Comparison of ENCODE assay signal across 1 cellular context in the genomic region with DNA sequence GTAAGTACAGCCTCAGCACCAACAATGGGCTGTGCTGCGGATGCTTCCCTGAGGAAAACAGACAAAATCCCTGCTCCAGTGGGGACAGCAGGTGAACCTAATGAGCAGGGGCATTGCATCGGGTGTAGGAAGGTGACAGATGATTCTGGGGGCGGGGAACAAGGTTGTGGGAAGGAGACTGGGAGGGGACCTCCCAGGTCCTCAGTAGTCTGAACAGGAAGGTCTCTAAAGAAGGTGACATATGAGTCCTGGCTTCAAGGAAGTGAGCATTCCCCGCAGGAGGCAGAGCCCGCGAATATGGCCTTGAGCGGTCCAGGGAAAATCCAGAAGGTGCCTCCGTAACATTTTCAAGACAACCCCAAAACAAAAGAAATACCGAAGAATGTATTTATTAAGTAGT.
TF ChIP-seq lines count a peak whose summit lies in the region.

No MANE protein-coding gene starts in this region.

TF ChIP-seq in WTC11, 78 proteins besides CTCF, POLR2A, EP300 and RAD21 (continued from another document):
- TF ChIP-seq, protein P1, sequence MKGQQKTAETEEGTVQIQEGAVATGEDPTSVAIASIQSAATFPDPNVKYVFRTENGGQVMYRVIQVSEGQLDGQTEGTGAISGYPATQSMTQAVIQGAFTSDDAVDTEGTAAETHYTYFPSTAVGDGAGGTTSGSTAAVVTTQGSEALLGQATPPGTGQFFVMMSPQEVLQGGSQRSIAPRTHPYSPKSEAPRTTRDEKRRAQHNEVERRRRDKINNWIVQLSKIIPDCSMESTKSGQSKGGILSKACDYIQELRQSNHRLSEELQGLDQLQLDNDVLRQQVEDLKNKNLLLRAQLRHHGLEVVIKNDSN (CRISPR knock-in tag; IDR thresholded peaks at IDR 0.05) = no peak
